In genomic region chr4:102141855-102142254, GRCh38 we compare ENCODE assay signal across 1 cellular context.
TF ChIP-seq lines count a peak whose summit lies in the region.

No MANE protein-coding gene starts in this region.

TF ChIP-seq in H1, 55 proteins besides CTCF, POLR2A, EP300 and RAD21 (continued from another document):
- TF ChIP-seq PHF8 (conservative IDR thresholded peaks at IDR 0.05; ENCODE audit: low read depth, low read length) (no peak), GTF2F1 (IDR thresholded peaks at IDR 0.05; ENCODE audit: borderline replicate concordance, low read depth, low read length) (no peak), TCF12 (IDR thresholded peaks at IDR 0.05; ENCODE audit: low read depth, low read length) (no peak), CBX5 (IDR thresholded peaks at IDR 0.05; ENCODE audit: low read depth, low read length) (no peak), NANOG (IDR thresholded peaks at IDR 0.05; ENCODE audit: insufficient read depth, low read depth, low read length, poor library complexity, severe bottlenecking) (no peak), ZNF274 (IDR thresholded peaks at IDR 0.05; ENCODE audit: borderline replicate concordance, extremely low read depth, low read length) (no peak)
